8 cellular contexts compared by ENCODE assay signal in the genomic region with DNA sequence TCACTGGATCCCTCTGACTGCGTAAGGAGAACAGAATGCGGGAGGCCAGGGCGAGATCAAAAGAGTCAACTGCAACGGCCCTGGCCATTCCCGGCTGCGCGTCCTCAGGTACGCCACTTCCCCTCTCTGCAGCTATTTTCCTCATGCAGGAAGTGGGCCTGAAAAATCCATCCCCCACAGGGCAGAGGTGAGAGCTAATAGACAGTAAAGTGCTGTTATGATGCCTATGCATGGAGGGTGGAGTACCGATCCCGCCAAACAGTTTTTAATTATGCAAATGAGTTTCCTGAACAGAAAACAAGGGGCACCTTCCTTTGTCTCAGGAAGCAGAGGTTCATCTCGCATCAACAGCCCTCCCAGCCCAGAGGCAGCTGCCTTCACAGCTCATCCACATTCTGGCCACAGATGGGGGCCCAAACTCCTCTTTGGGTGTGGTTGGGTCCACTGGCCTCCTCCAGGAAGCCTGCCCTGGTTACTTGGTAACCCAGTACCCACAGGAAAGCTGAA. TPM values are rescaled to one million over a fixed set of nuclear protein-coding genes. Genes with fewer than 3 reads are reported as not detected.
DNase-seq lines count a peak whose midpoint lies in the region; ATAC-seq and TF ChIP-seq lines count a peak whose summit lies in the region.

No MANE protein-coding gene starts in this region.

- peak overlapping the region; percentile 61 for H3K27ac Mint-ChIP-seq in activated T-helper 2 cell treated with anti-CD3 and anti-CD28 coated beads, Interferon-gamma antibody, Interleukin-2, Interleukin-4, amounts not matched to agents 10 μg/mL and 5 μg/mL and 100 μg/mL, durations not matched to agents 14 hours and 24 hours and 36 hours
- peak overlapping the region; percentile 90 for H3K27ac Mint-ChIP-seq in stimulated activated effector memory CD8-positive, alpha-beta T cell treated with anti-CD3 and anti-CD28 coated beads, Interleukin-12 subunit alpha, Interleukin-12 subunit beta, amount 100 ng/mL, for 72 hours

- peaks cover 71% of the 10 kb centered on the region for H3K4me1 Mint-ChIP-seq in activated T-helper 2 cell treated with anti-CD3 and anti-CD28 coated beads, Interferon-gamma antibody, Interleukin-2, Interleukin-4, amounts not matched to agents 10 μg/mL and 5 μg/mL and 100 μg/mL, durations not matched to agents 14 hours and 24 hours and 36 hours (ENCODE audit: low read depth)
- peaks cover 73% of the 10 kb centered on the region for H3K4me1 Mint-ChIP-seq in stimulated activated effector memory CD8-positive, alpha-beta T cell treated with anti-CD3 and anti-CD28 coated beads, Interleukin-12 subunit alpha, Interleukin-12 subunit beta, amount 100 ng/mL, for 72 hours

- no peak for TF ChIP-seq POLR2A in breast epithelium (IDR thresholded peaks at IDR 0.05)

- ATAC-seq in HG03097 (IDR thresholded peaks at IDR 0.05; ENCODE audit: low FRiP score, unreplicated experiment): peak; percentile 45
- peak; percentile 60 for ATAC-seq in stimulated activated effector memory CD8-positive, alpha-beta T cell treated with anti-CD3 and anti-CD28 coated beads, Interleukin-12 subunit alpha, Interleukin-12 subunit beta, amount 100 ng/mL, for 72 hours
- ATAC-seq in HG03025 (IDR thresholded peaks at IDR 0.05; ENCODE audit: low FRiP score, unreplicated experiment): no peak

- H3K36me3 Mint-ChIP-seq in activated T-helper 2 cell treated with anti-CD3 and anti-CD28 coated beads, Interferon-gamma antibody, Interleukin-2, Interleukin-4, amounts not matched to agents 10 μg/mL and 5 μg/mL and 100 μg/mL, durations not matched to agents 14 hours and 24 hours and 36 hours (ENCODE audit: low read depth): peaks cover 47% of the 10 kb centered on the region
- H3K36me3 Mint-ChIP-seq in stimulated activated effector memory CD8-positive, alpha-beta T cell treated with anti-CD3 and anti-CD28 coated beads, Interleukin-12 subunit alpha, Interleukin-12 subunit beta, amount 100 ng/mL, for 72 hours: peaks cover 76% of the 10 kb centered on the region

- DNase-seq in activated CD4-positive, alpha-beta T cell treated with anti-CD3 and anti-CD28 coated beads for 48 hours: peak; percentile 38
- DNase-seq in activated CD4-positive, alpha-beta T cell treated with anti-CD3 and anti-CD28 coated beads for 4 hours: no peak
- no peak for DNase-seq in activated T-helper 2 cell treated with anti-CD3 and anti-CD28 coated beads, Interferon-gamma antibody, Interleukin-2, Interleukin-4, amounts not matched to agents 10 μg/mL and 5 μg/mL and 100 μg/mL, durations not matched to agents 14 hours and 24 hours and 36 hours (ENCODE audit: low spot score)
- DNase-seq in stimulated activated effector memory CD8-positive, alpha-beta T cell treated with anti-CD3 and anti-CD28 coated beads, Interleukin-12 subunit alpha, Interleukin-12 subunit beta, amount 100 ng/mL, for 72 hours (ENCODE audit: low spot score in 2 of 2): no peak
- DNase-seq in breast epithelium (ENCODE audit: low spot score in 2 of 2) (no peak), MV-4-11 (lab: John Stamatoyannopoulos, UW) (no peak)

- H3K36me3 ChIP-seq in breast epithelium: no peaks in the 10 kb centered on the region

- H3K4me3 ChIP-seq in breast epithelium: no peak overlapping the region

- no peaks in the 10 kb centered on the region for H3K9me3 Mint-ChIP-seq in activated T-helper 2 cell treated with anti-CD3 and anti-CD28 coated beads, Interferon-gamma antibody, Interleukin-2, Interleukin-4, amounts not matched to agents 10 μg/mL and 5 μg/mL and 100 μg/mL, durations not matched to agents 14 hours and 24 hours and 36 hours
- H3K9me3 Mint-ChIP-seq in stimulated activated effector memory CD8-positive, alpha-beta T cell treated with anti-CD3 and anti-CD28 coated beads, Interleukin-12 subunit alpha, Interleukin-12 subunit beta, amount 100 ng/mL, for 72 hours: no peaks in the 10 kb centered on the region

- peak overlapping the region; percentile 15 for H3K4me3 Mint-ChIP-seq in activated T-helper 2 cell treated with anti-CD3 and anti-CD28 coated beads, Interferon-gamma antibody, Interleukin-2, Interleukin-4, amounts not matched to agents 10 μg/mL and 5 μg/mL and 100 μg/mL, durations not matched to agents 14 hours and 24 hours and 36 hours (ENCODE audit: low read depth)
- H3K4me3 Mint-ChIP-seq in stimulated activated effector memory CD8-positive, alpha-beta T cell treated with anti-CD3 and anti-CD28 coated beads, Interleukin-12 subunit alpha, Interleukin-12 subunit beta, amount 100 ng/mL, for 72 hours: peak overlapping the region; percentile 96

- no peaks in the 10 kb centered on the region for H3K9me3 ChIP-seq in breast epithelium

- no peak for TF ChIP-seq CTCF in breast epithelium (IDR thresholded peaks at IDR 0.05)

- no peaks in the 10 kb centered on the region for H3K4me1 ChIP-seq in breast epithelium

- no peaks in the 10 kb centered on the region for H3K27me3 Mint-ChIP-seq in activated T-helper 2 cell treated with anti-CD3 and anti-CD28 coated beads, Interferon-gamma antibody, Interleukin-2, Interleukin-4, amounts not matched to agents 10 μg/mL and 5 μg/mL and 100 μg/mL, durations not matched to agents 14 hours and 24 hours and 36 hours (ENCODE audit: low read depth)

- intact Hi-C loops in activated T-helper 2 cell treated with anti-CD3 and anti-CD28 coated beads, Interferon-gamma antibody, Interleukin-2, Interleukin-4, amounts not matched to agents 10 μg/mL and 5 μg/mL and 100 μg/mL, durations not matched to agents 14 hours and 24 hours and 36 hours (cut with micrococcal nuclease): no loop called here
- intact Hi-C loops in breast epithelium (cut with DNase I; ENCODE audit: low total_unique reads): no loop called here

- H3K27ac ChIP-seq in breast epithelium: peak overlapping the region in 1 of 2 donors; percentile 9

- H3K27me3 ChIP-seq in breast epithelium: no peaks in the 10 kb centered on the region

RNA-seq across cellular contexts. Expression of gene PREX1, which starts 9.3 kb away (rescaled TPM):
- total RNA-seq in activated T-helper 2 cell treated with anti-CD3 and anti-CD28 coated beads, Interferon-gamma antibody, Interleukin-2, Interleukin-4, amounts not matched to agents 10 μg/mL and 5 μg/mL and 100 μg/mL, durations not matched to agents 14 hours and 24 hours and 36 hours: 80.3 and 83.9 TPM in 2 replicates
- 10 to 100 TPM; 53.1 to 84.2 (median 65.1) TPM for total RNA-seq in breast epithelium
